Comparison of ENCODE assay signal across 39 cellular contexts in genomic region chrX:134101636-134102035, GRCh38.
"Had no signal": no experiment of that assay in that cellular context is flagged by ENCODE, and none has a peak within 500 bp of the region (broad histone marks: within the 10 kb centered on the region; RNA-seq: fewer than 3 reads in every experiment).

No MANE protein-coding gene starts in this region.

- ATAC-seq: activated naive CD4-positive, alpha-beta T cell treated with anti-CD3 and anti-CD28 coated beads, Interleukin-2, amount 50 U/mL, for 72 hours; activated naive CD8-positive, alpha-beta T cell treated with anti-CD3 and anti-CD28 coated beads, Interleukin-2, amount 50 U/mL, for 24 hours; activated T-cell treated with anti-CD3 and anti-CD28 coated beads, Interleukin-2, amount 50 U/mL, for 4 hours; activated T-cell treated with anti-CD3 and anti-CD28 coated beads, Interleukin-2, amount 50 U/mL, for 72 hours; activated T-helper 17 cell treated with anti-CD3 and anti-CD28 coated beads, Interleukin-2, amount 50 U/mL, for 72 hours; body of pancreas had no signal

- H3K27ac Mint-ChIP-seq: activated naive CD4-positive, alpha-beta T cell treated with anti-CD3 and anti-CD28 coated beads for 36 hours; activated naive CD4-positive, alpha-beta T cell treated with anti-CD3 and anti-CD28 coated beads, Interleukin-2, amount 10 ng/mL, durations not matched to agents 7 days and 5 days; activated naive CD4-positive, alpha-beta T cell treated with anti-CD3 and anti-CD28 coated beads, Interleukin-2, amount 50 U/mL, for 24 hours; activated naive CD4-positive, alpha-beta T cell treated with anti-CD3 and anti-CD28 coated beads, Interleukin-2, amount 50 U/mL, for 72 hours; activated naive CD8-positive, alpha-beta T cell; activated naive CD8-positive, alpha-beta T cell treated with anti-CD3 and anti-CD28 coated beads for 36 hours; activated naive CD8-positive, alpha-beta T cell treated with anti-CD3 and anti-CD28 coated beads, Interleukin-2, amount 10 ng/mL, durations not matched to agents 7 days and 5 days; activated naive CD8-positive, alpha-beta T cell treated with anti-CD3 and anti-CD28 coated beads, Interleukin-2, amount 50 U/mL, for 24 hours; activated T-cell treated with anti-CD3 and anti-CD28 coated beads, Interleukin-2, amount 50 U/mL, for 24 hours; activated T-cell treated with anti-CD3 and anti-CD28 coated beads, Interleukin-2, amount 50 U/mL, for 72 hours; activated T-helper 1 cell treated with anti-CD3 and anti-CD28 coated beads, Interleukin-12 subunit alpha, Interleukin-12 subunit beta, Interleukin-2, Interleukin-4 antibody, amounts not matched to agents 30 ng/mL and 10 ng/mL and 1 ng/mL, durations not matched to agents 14 hours and 24 hours and 36 hours; activated T-helper 17 cell treated with anti-CD3 and anti-CD28 coated beads, Interleukin-2, amount 50 U/mL, for 72 hours; activated T-helper 2 cell treated with anti-CD3 and anti-CD28 coated beads, Interferon-gamma antibody, Interleukin-2, Interleukin-4, amounts not matched to agents 10 μg/mL and 5 μg/mL and 100 μg/mL, durations not matched to agents 14 hours and 24 hours and 36 hours; brain had no signal

- DNase-seq: activated effector memory CD4-positive, alpha-beta T cell treated with anti-CD3 and anti-CD28 coated beads, Interleukin-2, amount 50 U/mL, for 16 hours; activated effector memory CD4-positive, alpha-beta T cell treated with Interleukin-2 at 50 U/mL for 16 hours; activated gamma-delta T cell; activated gamma-delta T cell treated with Interleukin-2 at 50 U/mL for 16 hours; activated naive CD4-positive, alpha-beta T cell; activated naive CD4-positive, alpha-beta T cell treated with anti-CD3 and anti-CD28 coated beads for 36 hours; activated naive CD4-positive, alpha-beta T cell treated with anti-CD3 and anti-CD28 coated beads, Interleukin-2, amount 10 ng/mL, durations not matched to agents 7 days and 5 days; activated naive CD4-positive, alpha-beta T cell treated with anti-CD3 and anti-CD28 coated beads, Interleukin-2, amount 50 U/mL, for 16 hours; activated naive CD4-positive, alpha-beta T cell treated with Interleukin-2 at 50 U/mL for 16 hours; activated naive CD8-positive, alpha-beta T cell treated with anti-CD3 and anti-CD28 coated beads for 36 hours; activated naive CD8-positive, alpha-beta T cell treated with anti-CD3 and anti-CD28 coated beads, Interleukin-2, amount 10 ng/mL, durations not matched to agents 7 days and 5 days; activated naive CD8-positive, alpha-beta T cell treated with anti-CD3 and anti-CD28 coated beads, Interleukin-2, amount 50 U/mL, for 24 hours; activated T-cell treated with anti-CD3 and anti-CD28 coated beads, Interleukin-2, amount 50 U/mL, for 1 hour; activated T-cell treated with anti-CD3 and anti-CD28 coated beads, Interleukin-2, amount 50 U/mL, for 24 hours; activated T-cell treated with anti-CD3 and anti-CD28 coated beads, Interleukin-2, amount 50 U/mL, for 4 hours; activated T-cell treated with anti-CD3 and anti-CD28 coated beads, Interleukin-2, amount 50 U/mL, for 48 hours; activated T-cell treated with anti-CD3 and anti-CD28 coated beads, Interleukin-2, amount 50 U/mL, for 72 hours; adrenal gland; amniotic stem cell; amygdala; anterior cingulate cortex; aorta; body of pancreas; brain microvascular endothelial cell; caudate nucleus; central memory CD4-positive, alpha-beta T cell; cerebellar nuclear complex had no signal

- H3K27me3 Mint-ChIP-seq: activated naive CD4-positive, alpha-beta T cell treated with anti-CD3 and anti-CD28 coated beads, Interleukin-2, amount 10 ng/mL, durations not matched to agents 7 days and 5 days; activated naive CD4-positive, alpha-beta T cell treated with anti-CD3 and anti-CD28 coated beads, Interleukin-2, amount 50 U/mL, for 24 hours; activated naive CD8-positive, alpha-beta T cell; activated naive CD8-positive, alpha-beta T cell treated with anti-CD3 and anti-CD28 coated beads for 36 hours; activated naive CD8-positive, alpha-beta T cell treated with anti-CD3 and anti-CD28 coated beads, Interleukin-2, amount 10 ng/mL, durations not matched to agents 7 days and 5 days; activated naive CD8-positive, alpha-beta T cell treated with anti-CD3 and anti-CD28 coated beads, Interleukin-2, amount 50 U/mL, for 24 hours; activated T-helper 17 cell treated with anti-CD3 and anti-CD28 coated beads, Interleukin-2, amount 50 U/mL, for 72 hours; central memory CD8-positive, alpha-beta T cell had no signal

- H3K4me3 ChIP-seq: adrenal gland, ascending aorta, body of pancreas, breast epithelium, cardiac muscle cell had no signal

- H3K4me3 Mint-ChIP-seq: activated naive CD4-positive, alpha-beta T cell treated with anti-CD3 and anti-CD28 coated beads for 36 hours; activated naive CD4-positive, alpha-beta T cell treated with anti-CD3 and anti-CD28 coated beads, Interleukin-2, amount 10 ng/mL, durations not matched to agents 7 days and 5 days; activated naive CD4-positive, alpha-beta T cell treated with anti-CD3 and anti-CD28 coated beads, Interleukin-2, amount 50 U/mL, for 24 hours; activated naive CD8-positive, alpha-beta T cell; activated naive CD8-positive, alpha-beta T cell treated with anti-CD3 and anti-CD28 coated beads for 36 hours; activated naive CD8-positive, alpha-beta T cell treated with anti-CD3 and anti-CD28 coated beads, Interleukin-2, amount 10 ng/mL, durations not matched to agents 7 days and 5 days; activated naive CD8-positive, alpha-beta T cell treated with anti-CD3 and anti-CD28 coated beads, Interleukin-2, amount 50 U/mL, for 24 hours; activated T-cell treated with anti-CD3 and anti-CD28 coated beads, Interleukin-2, amount 50 U/mL, for 24 hours; activated T-cell treated with anti-CD3 and anti-CD28 coated beads, Interleukin-2, amount 50 U/mL, for 4 hours; activated T-cell treated with anti-CD3 and anti-CD28 coated beads, Interleukin-2, amount 50 U/mL, for 72 hours; activated T-helper 1 cell treated with anti-CD3 and anti-CD28 coated beads, Interleukin-12 subunit alpha, Interleukin-12 subunit beta, Interleukin-2, Interleukin-4 antibody, amounts not matched to agents 30 ng/mL and 10 ng/mL and 1 ng/mL, durations not matched to agents 14 hours and 24 hours and 36 hours; activated T-helper 17 cell treated with anti-CD3 and anti-CD28 coated beads, Interleukin-2, amount 50 U/mL, for 72 hours; brain; central memory CD8-positive, alpha-beta T cell had no signal

- H3K9me3 Mint-ChIP-seq: activated naive CD4-positive, alpha-beta T cell treated with anti-CD3 and anti-CD28 coated beads, Interleukin-2, amount 50 U/mL, for 24 hours; activated naive CD8-positive, alpha-beta T cell treated with anti-CD3 and anti-CD28 coated beads, Interleukin-2, amount 10 ng/mL, durations not matched to agents 7 days and 5 days; activated T-cell treated with anti-CD3 and anti-CD28 coated beads, Interleukin-2, amount 50 U/mL, for 24 hours; activated T-cell treated with anti-CD3 and anti-CD28 coated beads, Interleukin-2, amount 50 U/mL, for 4 hours; activated T-helper 1 cell treated with anti-CD3 and anti-CD28 coated beads, Interleukin-12 subunit alpha, Interleukin-12 subunit beta, Interleukin-2, Interleukin-4 antibody, amounts not matched to agents 30 ng/mL and 10 ng/mL and 1 ng/mL, durations not matched to agents 14 hours and 24 hours and 36 hours; activated T-helper 17 cell treated with anti-CD3 and anti-CD28 coated beads, Interleukin-2, amount 50 U/mL, for 72 hours had no signal

- H3K4me1 ChIP-seq: adrenal gland, ascending aorta, body of pancreas, breast epithelium had no signal

- H3K36me3 ChIP-seq: adrenal gland, ascending aorta, brain microvascular endothelial cell, breast epithelium, cardiac muscle cell had no signal

- H3K4me1 Mint-ChIP-seq: activated naive CD4-positive, alpha-beta T cell treated with anti-CD3 and anti-CD28 coated beads, Interleukin-2, amount 10 ng/mL, durations not matched to agents 7 days and 5 days; activated naive CD4-positive, alpha-beta T cell treated with anti-CD3 and anti-CD28 coated beads, Interleukin-2, amount 50 U/mL, for 24 hours; activated naive CD8-positive, alpha-beta T cell treated with anti-CD3 and anti-CD28 coated beads for 36 hours; activated naive CD8-positive, alpha-beta T cell treated with anti-CD3 and anti-CD28 coated beads, Interleukin-2, amount 10 ng/mL, durations not matched to agents 7 days and 5 days; activated naive CD8-positive, alpha-beta T cell treated with anti-CD3 and anti-CD28 coated beads, Interleukin-2, amount 50 U/mL, for 24 hours; activated T-helper 17 cell treated with anti-CD3 and anti-CD28 coated beads, Interleukin-2, amount 50 U/mL, for 72 hours; brain; central memory CD8-positive, alpha-beta T cell had no signal

- H3K27me3 ChIP-seq: adrenal gland, ascending aorta, body of pancreas, brain microvascular endothelial cell, cardiac muscle cell had no signal

- FAIRE-seq: bronchial epithelial cell had no signal

- H3K9me3 ChIP-seq: adrenal gland, ascending aorta, body of pancreas had no signal

- H3K36me3 Mint-ChIP-seq: activated naive CD4-positive, alpha-beta T cell treated with anti-CD3 and anti-CD28 coated beads, Interleukin-2, amount 10 ng/mL, durations not matched to agents 7 days and 5 days; activated naive CD4-positive, alpha-beta T cell treated with anti-CD3 and anti-CD28 coated beads, Interleukin-2, amount 50 U/mL, for 24 hours; activated naive CD8-positive, alpha-beta T cell; brain had no signal

- H3K27ac ChIP-seq: adrenal gland, ascending aorta, body of pancreas, brain microvascular endothelial cell, breast epithelium, cardiac muscle cell had no signal
